Comparison of ENCODE assay signal across 1 cellular context in genomic region chr1:233364695-233365539, GRCh38.
TF ChIP-seq lines count a peak whose summit lies in the region.

No MANE protein-coding gene starts in this region.

TF ChIP-seq in K562, 482 proteins besides CTCF, POLR2A, EP300 and RAD21 (continued from another document):
- TF ChIP-seq, protein P1, sequence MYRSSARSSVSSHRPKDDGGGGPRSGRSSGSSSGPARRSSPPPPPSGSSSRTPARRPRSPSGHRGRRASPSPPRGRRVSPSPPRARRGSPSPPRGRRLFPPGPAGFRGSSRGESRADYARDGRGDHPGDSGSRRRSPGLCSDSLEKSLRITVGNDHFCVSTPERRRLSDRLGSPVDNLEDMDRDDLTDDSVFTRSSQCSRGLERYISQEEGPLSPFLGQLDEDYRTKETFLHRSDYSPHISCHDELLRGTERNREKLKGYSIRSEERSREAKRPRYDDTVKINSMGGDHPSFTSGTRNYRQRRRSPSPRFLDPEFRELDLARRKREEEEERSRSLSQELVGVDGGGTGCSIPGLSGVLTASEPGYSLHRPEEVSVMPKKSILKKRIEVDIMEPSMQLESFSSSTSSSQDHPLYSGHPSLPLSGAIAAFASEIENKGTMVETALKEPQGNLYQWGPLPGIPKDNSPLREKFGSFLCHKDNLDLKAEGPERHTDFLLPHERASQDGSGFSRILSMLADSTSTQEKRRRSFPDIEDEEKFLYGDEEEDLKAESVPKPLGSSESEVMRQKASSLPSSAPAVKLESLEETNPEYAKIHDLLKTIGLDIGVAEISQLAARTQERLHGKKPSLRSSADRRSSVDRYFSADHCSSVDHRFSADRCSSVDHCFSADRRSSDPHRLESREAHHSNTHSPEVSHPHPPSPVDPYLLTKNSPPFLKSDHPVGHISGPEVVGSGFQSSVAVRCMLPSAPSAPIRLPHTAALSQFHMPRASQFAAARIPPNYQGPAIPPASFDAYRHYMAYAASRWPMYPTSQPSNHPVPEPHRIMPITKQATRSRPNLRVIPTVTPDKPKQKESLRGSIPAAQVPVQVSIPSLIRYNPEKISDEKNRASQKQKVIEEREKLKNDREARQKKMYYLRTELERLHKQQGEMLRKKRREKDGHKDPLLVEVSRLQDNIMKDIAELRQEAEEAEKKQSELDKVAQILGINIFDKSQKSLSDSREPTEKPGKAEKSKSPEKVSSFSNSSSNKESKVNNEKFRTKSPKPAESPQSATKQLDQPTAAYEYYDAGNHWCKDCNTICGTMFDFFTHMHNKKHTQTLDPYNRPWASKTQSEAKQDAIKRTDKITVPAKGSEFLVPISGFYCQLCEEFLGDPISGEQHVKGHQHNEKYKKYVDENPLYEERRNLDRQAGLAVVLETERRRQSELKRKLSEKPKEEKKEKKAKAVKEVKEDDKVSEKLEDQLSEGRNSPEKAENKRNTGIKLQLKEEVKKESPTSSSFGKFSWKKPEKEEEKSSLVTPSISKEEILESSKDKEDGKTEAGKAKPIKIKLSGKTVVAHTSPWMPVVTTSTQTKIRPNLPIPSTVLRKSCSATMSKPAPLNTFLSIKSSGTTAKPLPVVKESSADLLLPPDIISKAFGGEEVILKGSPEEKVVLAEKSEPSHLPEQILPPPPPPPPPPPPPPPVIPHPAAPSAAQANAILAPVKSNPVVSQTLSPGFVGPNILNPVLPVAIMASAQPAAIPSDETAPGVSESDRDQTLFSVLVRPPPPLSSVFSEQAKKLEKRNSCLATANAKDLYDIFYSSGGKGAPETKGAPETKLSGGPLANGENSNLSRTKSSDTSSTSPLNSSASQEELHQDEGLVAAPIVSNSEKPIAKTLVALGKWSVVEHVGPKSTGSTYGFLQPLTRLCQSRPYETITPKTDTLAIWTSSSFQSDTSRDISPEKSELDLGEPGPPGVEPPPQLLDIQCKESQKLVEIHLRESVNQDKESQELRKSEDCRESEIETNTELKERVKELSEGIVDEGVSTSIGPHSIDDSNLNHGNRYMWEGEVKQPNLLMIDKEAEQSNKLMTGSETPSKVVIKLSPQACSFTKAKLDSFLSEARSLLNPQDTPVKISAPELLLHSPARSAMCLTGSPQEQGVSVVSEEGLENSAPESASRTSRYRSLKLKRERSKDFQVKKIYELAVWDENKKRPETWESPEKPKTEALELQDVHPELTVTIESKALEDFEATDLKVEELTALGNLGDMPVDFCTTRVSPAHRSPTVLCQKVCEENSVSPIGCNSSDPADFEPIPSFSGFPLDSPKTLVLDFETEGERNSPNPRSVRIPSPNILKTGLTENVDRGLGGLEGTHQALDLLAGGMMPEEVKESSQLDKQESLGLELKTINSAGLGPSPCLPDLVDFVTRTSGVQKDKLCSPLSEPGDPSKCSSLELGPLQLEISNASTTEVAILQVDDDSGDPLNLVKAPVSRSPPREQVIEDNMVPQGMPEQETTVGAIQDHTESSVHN (IDR thresholded peaks at IDR 0.05; ENCODE audit: borderline replicate concordance in 1 of 2, low read depth in 1 of 2), result no peak
- TF ChIP-seq SAFB (IDR thresholded peaks at IDR 0.05; ENCODE audit: borderline replicate concordance, low read depth, low read length) (no peak), TSC22D4 (tag; IDR thresholded peaks at IDR 0.05) (no peak), ZSCAN29 (IDR thresholded peaks at IDR 0.05) (no peak), ZBTB5 (IDR thresholded peaks at IDR 0.05) (no peak), ZNF561 (CRISPR knock-in tag; conservative IDR thresholded peaks at IDR 0.05) (no peak), PHF8 (IDR thresholded peaks at IDR 0.05; ENCODE audit: borderline replicate concordance, low read length) (no peak), PHTF2 (CRISPR knock-in tag; IDR thresholded peaks at IDR 0.05) (no peak), SMC3 (conservative IDR thresholded peaks at IDR 0.05; ENCODE audit: insufficient read depth, low read depth, low read length) (0 out of 2 replicates have a peak, but pooled peaks have one; percentile 21), ZNF785 (CRISPR knock-in tag; IDR thresholded peaks at IDR 0.05) (no peak), POLR2H (tag; IDR thresholded peaks at IDR 0.05; ENCODE audit: low read depth) (no peak), CBFA2T2 (conservative IDR thresholded peaks at IDR 0.05) (no peak), ADNP (tag; IDR thresholded peaks at IDR 0.05) (no peak), SREBF2 (CRISPR knock-in tag; IDR thresholded peaks at IDR 0.05) (no peak)
- TF ChIP-seq, protein P2, sequence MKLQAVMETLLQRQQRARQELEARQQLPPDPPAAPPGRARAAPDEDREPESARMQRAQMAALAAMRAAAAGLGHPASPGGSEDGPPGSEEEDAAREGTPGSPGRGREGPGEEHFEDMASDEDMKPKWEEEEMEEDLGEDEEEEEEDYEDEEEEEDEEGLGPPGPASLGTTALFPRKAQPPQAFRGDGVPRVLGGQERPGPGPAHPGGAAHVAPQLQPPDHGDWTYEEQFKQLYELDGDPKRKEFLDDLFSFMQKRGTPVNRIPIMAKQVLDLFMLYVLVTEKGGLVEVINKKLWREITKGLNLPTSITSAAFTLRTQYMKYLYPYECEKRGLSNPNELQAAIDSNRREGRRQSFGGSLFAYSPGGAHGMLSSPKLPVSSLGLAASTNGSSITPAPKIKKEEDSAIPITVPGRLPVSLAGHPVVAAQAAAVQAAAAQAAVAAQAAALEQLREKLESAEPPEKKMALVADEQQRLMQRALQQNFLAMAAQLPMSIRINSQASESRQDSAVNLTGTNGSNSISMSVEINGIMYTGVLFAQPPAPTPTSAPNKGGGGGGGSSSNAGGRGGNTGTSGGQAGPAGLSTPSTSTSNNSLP (IDR thresholded peaks at IDR 0.05; ENCODE audit: borderline replicate concordance, low read depth, low read length), result peak; percentile 90; the same call in 1 of the 2 replicates
- TF ChIP-seq, protein P3, sequence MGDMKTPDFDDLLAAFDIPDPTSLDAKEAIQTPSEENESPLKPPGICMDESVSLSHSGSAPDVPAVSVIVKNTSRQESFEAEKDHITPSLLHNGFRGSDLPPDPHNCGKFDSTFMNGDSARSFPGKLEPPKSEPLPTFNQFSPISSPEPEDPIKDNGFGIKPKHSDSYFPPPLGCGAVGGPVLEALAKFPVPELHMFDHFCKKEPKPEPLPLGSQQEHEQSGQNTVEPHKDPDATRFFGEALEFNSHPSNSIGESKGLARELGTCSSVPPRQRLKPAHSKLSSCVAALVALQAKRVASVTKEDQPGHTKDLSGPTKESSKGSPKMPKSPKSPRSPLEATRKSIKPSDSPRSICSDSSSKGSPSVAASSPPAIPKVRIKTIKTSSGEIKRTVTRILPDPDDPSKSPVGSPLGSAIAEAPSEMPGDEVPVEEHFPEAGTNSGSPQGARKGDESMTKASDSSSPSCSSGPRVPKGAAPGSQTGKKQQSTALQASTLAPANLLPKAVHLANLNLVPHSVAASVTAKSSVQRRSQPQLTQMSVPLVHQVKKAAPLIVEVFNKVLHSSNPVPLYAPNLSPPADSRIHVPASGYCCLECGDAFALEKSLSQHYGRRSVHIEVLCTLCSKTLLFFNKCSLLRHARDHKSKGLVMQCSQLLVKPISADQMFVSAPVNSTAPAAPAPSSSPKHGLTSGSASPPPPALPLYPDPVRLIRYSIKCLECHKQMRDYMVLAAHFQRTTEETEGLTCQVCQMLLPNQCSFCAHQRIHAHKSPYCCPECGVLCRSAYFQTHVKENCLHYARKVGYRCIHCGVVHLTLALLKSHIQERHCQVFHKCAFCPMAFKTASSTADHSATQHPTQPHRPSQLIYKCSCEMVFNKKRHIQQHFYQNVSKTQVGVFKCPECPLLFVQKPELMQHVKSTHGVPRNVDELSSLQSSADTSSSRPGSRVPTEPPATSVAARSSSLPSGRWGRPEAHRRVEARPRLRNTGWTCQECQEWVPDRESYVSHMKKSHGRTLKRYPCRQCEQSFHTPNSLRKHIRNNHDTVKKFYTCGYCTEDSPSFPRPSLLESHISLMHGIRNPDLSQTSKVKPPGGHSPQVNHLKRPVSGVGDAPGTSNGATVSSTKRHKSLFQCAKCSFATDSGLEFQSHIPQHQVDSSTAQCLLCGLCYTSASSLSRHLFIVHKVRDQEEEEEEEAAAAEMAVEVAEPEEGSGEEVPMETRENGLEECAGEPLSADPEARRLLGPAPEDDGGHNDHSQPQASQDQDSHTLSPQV (IDR thresholded peaks at IDR 0.05), result no peak
- TF ChIP-seq, protein P4, sequence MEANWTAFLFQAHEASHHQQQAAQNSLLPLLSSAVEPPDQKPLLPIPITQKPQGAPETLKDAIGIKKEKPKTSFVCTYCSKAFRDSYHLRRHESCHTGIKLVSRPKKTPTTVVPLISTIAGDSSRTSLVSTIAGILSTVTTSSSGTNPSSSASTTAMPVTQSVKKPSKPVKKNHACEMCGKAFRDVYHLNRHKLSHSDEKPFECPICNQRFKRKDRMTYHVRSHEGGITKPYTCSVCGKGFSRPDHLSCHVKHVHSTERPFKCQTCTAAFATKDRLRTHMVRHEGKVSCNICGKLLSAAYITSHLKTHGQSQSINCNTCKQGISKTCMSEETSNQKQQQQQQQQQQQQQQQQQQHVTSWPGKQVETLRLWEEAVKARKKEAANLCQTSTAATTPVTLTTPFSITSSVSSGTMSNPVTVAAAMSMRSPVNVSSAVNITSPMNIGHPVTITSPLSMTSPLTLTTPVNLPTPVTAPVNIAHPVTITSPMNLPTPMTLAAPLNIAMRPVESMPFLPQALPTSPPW (CRISPR knock-in tag; IDR thresholded peaks at IDR 0.05), result 0 out of 2 replicates have a peak, but pooled peaks have one; percentile 15
TF ChIP-seq in K562: peak in this region for 6.
